Comparison of ENCODE assay signal across 19 cellular contexts in the genomic region with DNA sequence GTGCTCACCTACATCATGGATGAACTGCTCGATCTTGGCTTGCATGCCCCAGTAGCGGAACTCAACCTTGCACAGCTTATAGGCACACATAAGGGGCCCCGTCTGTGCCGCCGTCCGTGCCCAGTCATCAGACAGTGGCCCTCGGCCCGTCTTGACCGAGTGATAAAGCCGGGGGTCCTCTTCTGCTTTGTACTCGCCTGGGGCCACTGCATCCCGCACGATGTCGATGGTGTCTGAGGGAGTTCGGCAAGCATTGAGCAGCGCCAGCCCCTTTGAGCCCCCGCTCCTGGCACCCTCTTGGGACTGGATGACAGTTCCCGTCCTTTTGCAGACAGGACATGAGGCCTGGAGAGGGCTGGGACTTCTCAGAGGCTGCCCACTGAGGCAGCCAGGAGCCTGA. TPM values are rescaled to one million over a fixed set of nuclear protein-coding genes. Genes with fewer than 3 reads are reported as not detected.
DNase-seq lines count a peak whose midpoint lies in the region; ATAC-seq, FAIRE-seq and TF ChIP-seq lines count a peak whose summit lies in the region.
"Had no signal": no experiment of that assay in that cellular context is flagged by ENCODE, and none has a peak within 500 bp of the region (broad histone marks: within the 10 kb centered on the region; RNA-seq: fewer than 3 reads in every experiment).

No MANE protein-coding gene starts in this region.

- H3K27me3 ChIP-seq in GM12878 (replicated peaks in 1 of 2; ENCODE audit: control insufficient read depth in 2 of 2, insufficient read depth in 2 of 2, low read length in 1 of 2): no peaks in the 10 kb centered on the region
- peaks cover 5% of the 10 kb centered on the region for H3K27me3 ChIP-seq in neutrophil
- no peaks in the 10 kb centered on the region for H3K27me3 ChIP-seq in HAP-1 (ENCODE audit: low read depth)

- no peak overlapping the region for H2AFZ ChIP-seq in GM12878 (ENCODE audit: control insufficient read depth, low read depth, low read length)
- H2AFZ ChIP-seq: GM23338 had no signal

- no peak overlapping the region for H3K27ac ChIP-seq in GM12878 (ENCODE audit: control insufficient read depth, insufficient read depth)
- no peak overlapping the region for H3K27ac ChIP-seq in kidney (ENCODE audit: low read depth in 2 of 2, low read length in 2 of 2)
- peak overlapping the region; percentile 55 for H3K27ac ChIP-seq in neutrophil
- H3K27ac ChIP-seq: BLaER1 had no signal

- peaks cover 76% of the 10 kb centered on the region for H3K36me3 Mint-ChIP-seq in activated T-cell treated with anti-CD3 and anti-CD28 coated beads, Interleukin-2, amount 50 U/mL, for 24 hours (ENCODE audit: low read depth)
- H3K36me3 Mint-ChIP-seq in activated T-cell treated with anti-CD3 and anti-CD28 coated beads, Interleukin-2, amount 50 U/mL, for 72 hours (ENCODE audit: insufficient read depth in 2 of 2): peaks cover 13 to 14% of the 10 kb centered on the region in 2 donors

- intact Hi-C loops in GM12878 (cut with micrococcal nuclease; ENCODE audit: unreplicated experiment): no loop called here
- intact Hi-C loops in kidney (cut with DNase I): no loop called here

- 99% methylated on average over 18 of the region's 18 CpGs for WGBS in GM12878 (ENCODE audit: insufficient coverage, insufficient replicate concordance, low lambda C conversion rate, missing lambda C conversion rate)

- no peak overlapping the region for H3K4me3 ChIP-seq in GM12878
- no peak overlapping the region for H3K4me3 ChIP-seq in kidney (ENCODE audit: low read length in 2 of 2)
- H3K4me3 ChIP-seq in neutrophil (ENCODE audit: low read depth in 1 of 2, low read length in 1 of 2): no peak overlapping the region
- H3K4me3 ChIP-seq in HAP-1: no peak overlapping the region
- H3K4me3 ChIP-seq: BLaER1, GM23338 had no signal

- H3K36me3 ChIP-seq in GM12878 (ENCODE audit: control insufficient read depth in 2 of 2, insufficient read depth in 2 of 2, low read length in 1 of 2) (peaks cover 0 to 3% of the 10 kb centered on the region in 2 experiments; a peak in 2 of 4 replicates), kidney (ENCODE audit: control insufficient read depth in 1 of 2, insufficient read depth in 2 of 2, low read length in 2 of 2) (peaks cover 11 to 15% of the 10 kb centered on the region in 2 donors), neutrophil (peaks cover 62% of the 10 kb centered on the region), HAP-1 (replicated peaks) (peaks cover 25% of the 10 kb centered on the region)

- no peak for TF ChIP-seq POLR2A in GM12878 (IDR thresholded peaks at IDR 0.05; ENCODE audit: low read depth, low read length)

- H3K27me3 Mint-ChIP-seq in activated T-cell treated with anti-CD3 and anti-CD28 coated beads, Interleukin-2, amount 50 U/mL, for 24 hours: no peaks in the 10 kb centered on the region
- no peaks in the 10 kb centered on the region for H3K27me3 Mint-ChIP-seq in activated T-cell treated with anti-CD3 and anti-CD28 coated beads, Interleukin-2, amount 50 U/mL, for 72 hours (ENCODE audit: low read depth)

- H3K27ac Mint-ChIP-seq in activated T-cell treated with anti-CD3 and anti-CD28 coated beads, Interleukin-2, amount 50 U/mL, for 24 hours: peak overlapping the region; percentile 66
- no peak overlapping the region for H3K27ac Mint-ChIP-seq in activated T-cell treated with anti-CD3 and anti-CD28 coated beads, Interleukin-2, amount 50 U/mL, for 72 hours
- H3K27ac Mint-ChIP-seq: GM23338 had no signal

- BruUV-seq in GM12878 (replicated peaks; lab: Mats Ljungman, UMichigan): no TSS peak

- RAD21 ChIA-PET in GM12878 (lab: Charles Lee; ENCODE audit: unreplicated experiment): interaction anchor here (1.1 to 1.5 kb wide), 3 partner anchors 14 to 101 kb away, joined by 3 read pairs; no protein-coding TSS in a partner anchor

- ATAC-seq in activated T-cell treated with anti-CD3 and anti-CD28 coated beads, Interleukin-2, amount 50 U/mL, for 72 hours (replicated peaks in 1 of 2): no peak
- ATAC-seq in GM12878 (no peak), HG03460 (IDR thresholded peaks at IDR 0.05; ENCODE audit: unreplicated experiment) (no peak)
- ATAC-seq: GM23338 had no signal

- H3K4me3 Mint-ChIP-seq in activated T-cell treated with anti-CD3 and anti-CD28 coated beads, Interleukin-2, amount 50 U/mL, for 24 hours: no peak overlapping the region
- no peak overlapping the region for H3K4me3 Mint-ChIP-seq in activated T-cell treated with anti-CD3 and anti-CD28 coated beads, Interleukin-2, amount 50 U/mL, for 72 hours
- H3K4me3 Mint-ChIP-seq: GM23338 had no signal

- H4K20me1 ChIP-seq in GM12878 (ENCODE audit: control insufficient read depth, insufficient read depth): no peaks in the 10 kb centered on the region

- SMC1A ChIA-PET in GM12878 (lab: Charles Lee; ENCODE audit: uncharacterized antibody, unreplicated experiment): no interaction called here

- H3K4me1 Mint-ChIP-seq in activated T-cell treated with anti-CD3 and anti-CD28 coated beads, Interleukin-2, amount 50 U/mL, for 24 hours (ENCODE audit: low read depth): peaks cover 45% of the 10 kb centered on the region
- peaks cover 33% of the 10 kb centered on the region for H3K4me1 Mint-ChIP-seq in activated T-cell treated with anti-CD3 and anti-CD28 coated beads, Interleukin-2, amount 50 U/mL, for 72 hours (ENCODE audit: low read depth)

- DNase-seq in activated T-cell treated with anti-CD3 and anti-CD28 coated beads, Interleukin-2, amount 50 U/mL, for 24 hours: no peak
- no peak for DNase-seq in activated T-cell treated with anti-CD3 and anti-CD28 coated beads, Interleukin-2, amount 50 U/mL, for 72 hours
- no peak for DNase-seq in GM12878 (ENCODE audit: low read depth, low spot score)
- DNase-seq in kidney: peak; percentile 79
- DNase-seq in germinal center (ENCODE audit: low spot score): no peak
- DNase-seq in HAP-1 (ENCODE audit: low spot score in 2 of 2): no peak
- DNase-seq: 8988T had no signal

- H3K9ac ChIP-seq in GM12878 (ENCODE audit: control insufficient read depth, insufficient read depth, low read length) (no peak overlapping the region), kidney (ENCODE audit: low read length in 2 of 2) (no peak overlapping the region)
- H3K9ac ChIP-seq: BLaER1 had no signal

- H3K79me2 ChIP-seq in GM12878 (ENCODE audit: control insufficient read depth, insufficient read depth, low read length): peaks cover 22% of the 10 kb centered on the region

- no peak for TF ChIP-seq EP300 in GM12878 (IDR thresholded peaks at IDR 0.05; ENCODE audit: borderline replicate concordance in 1 of 2, control insufficient read depth in 1 of 2, low read depth in 2 of 2, low read length in 2 of 2)

- TF ChIP-seq CTCF in GM12878 (IDR thresholded peaks at IDR 0.05 in 2 of 3, conservative IDR thresholded peaks at IDR 0.05 in 1 of 3; ENCODE audit: control insufficient read depth in 2 of 3, extremely low read depth in 1 of 3, insufficient read depth in 1 of 3, low read depth in 3 of 3, low read length in 3 of 3) (no peak), kidney (IDR thresholded peaks at IDR 0.05; ENCODE audit: borderline replicate concordance, extremely low read depth, insufficient read depth) (no peak), neutrophil (IDR thresholded peaks at IDR 0.05) (no peak)

- no peak for TF ChIP-seq RAD21 in GM12878 (IDR thresholded peaks at IDR 0.05; ENCODE audit: insufficient read depth, low read depth, low read length)

- in situ Hi-C loops in GM12878 (cut with MboI): no loop called here
- in situ Hi-C loops in HAP-1 (cut with MboI; ENCODE audit: low sequenced_read_pairs): no loop called here

- POLR2A ChIA-PET in GM12878 (lab: Charles Lee): no interaction called here

- H3K4me1 ChIP-seq in GM12878 (ENCODE audit: control insufficient read depth, insufficient read depth, low read length): peaks cover 19% of the 10 kb centered on the region
- H3K4me1 ChIP-seq in kidney (ENCODE audit: control insufficient read depth in 1 of 2, insufficient read depth in 1 of 2, low read depth in 1 of 2, low read length in 2 of 2): peaks cover 18 to 20% of the 10 kb centered on the region in 2 donors
- H3K4me1 ChIP-seq in neutrophil (ENCODE audit: control insufficient read depth in 1 of 2, insufficient read depth in 1 of 2, low read depth in 1 of 2, low read length in 1 of 2): peaks cover 41 to 45% of the 10 kb centered on the region in 2 experiments
- peaks cover 21% of the 10 kb centered on the region for H3K4me1 ChIP-seq in HAP-1

- FAIRE-seq in GM12878 (lab: Jason Lieb, UNC): no peak
- no peak for FAIRE-seq in kidney (lab: Jason Lieb, UNC)
- FAIRE-seq: D721Med, G401.6, GM18507, H54 had no signal

- H3K9me3 ChIP-seq in GM12878 (replicated peaks; ENCODE audit: control insufficient read depth, insufficient read depth, low read length): no peaks in the 10 kb centered on the region
- H3K9me3 ChIP-seq in kidney (ENCODE audit: control insufficient read depth in 1 of 2, low read length in 2 of 2): no peaks in the 10 kb centered on the region
- H3K9me3 ChIP-seq in neutrophil: no peaks in the 10 kb centered on the region
- H3K9me3 ChIP-seq in HAP-1: no peaks in the 10 kb centered on the region
- H3K9me3 ChIP-seq: BLaER1, Caco-2 had no signal

- CTCF ChIA-PET in GM12878 (lab: Yijun Ruan, JAX): no interaction called here

- H3K4me2 ChIP-seq in GM12878 (ENCODE audit: control insufficient read depth, insufficient read depth): no peak overlapping the region
- H3K4me2 ChIP-seq: GM23338 had no signal

- H3K9me3 Mint-ChIP-seq in activated T-cell treated with anti-CD3 and anti-CD28 coated beads, Interleukin-2, amount 50 U/mL, for 24 hours: no peaks in the 10 kb centered on the region
- peaks cover 0 to 2% of the 10 kb centered on the region in 2 donors for H3K9me3 Mint-ChIP-seq in activated T-cell treated with anti-CD3 and anti-CD28 coated beads, Interleukin-2, amount 50 U/mL, for 72 hours
- H3K9me3 Mint-ChIP-seq: GM23338 had no signal

RNA-seq across cellular contexts. Expression of a gene that starts 3.3 kb away (rescaled TPM):
- 100 to 1,000 TPM in 1 of 2 donors, 10 to 100 TPM in 1; 94.3 to 118 TPM for total RNA-seq in activated T-cell treated with anti-CD3 and anti-CD28 coated beads, Interleukin-2, amount 50 U/mL, for 72 hours
- 57.2 and 68.9 TPM in 2 replicates for total RNA-seq in GM12878 (2013; cell fraction: nucleolus; rRNA removed)
- total RNA-seq in GM12878 (2014; rRNA removed): 28.3 and 47.4 TPM in 2 replicates
- 10.5 and 13.7 TPM in 2 replicates for total RNA-seq in GM12878 (2014; rRNA removed; fragmentation: Illumina TruSeq; extraction: Trizol)
- total RNA-seq in GM12878 (2021): 56.8 and 60.9 TPM in 2 replicates
- polyA plus RNA-seq in GM12878 (2011; ENCODE audit: low read depth): 17.4 TPM
- polyA plus RNA-seq in GM12878 (2011; rRNA removed): 13.7 and 16.9 TPM in 2 replicates
- polyA plus RNA-seq in GM12878 (2011; cell fraction: cytosol; rRNA removed): 18.3 and 31.5 TPM in 2 replicates
- 105 and 147 TPM in 2 replicates for polyA plus RNA-seq in GM12878 (2011; cell fraction: nucleus; rRNA removed)
- polyA plus RNA-seq in GM12878 (2012): 26.5 and 30.4 TPM in 2 replicates
- 5.8 and 16.1 TPM in 2 replicates for polyA plus RNA-seq in GM12878 (2014; fragmentation: Illumina TruSeq; extraction: Trizol)
- under 1 TPM; 0.11 to 0.49 TPM for polyA plus RNA-seq in GM12878 (2014; fragmentation: Nextera tagmentation; extraction: Ambion mirVana)
- polyA plus RNA-seq in GM12878 (2014; rRNA removed): 43.7 and 46.0 TPM in 2 replicates
- polyA plus RNA-seq in GM12878 (2016; fragmentation: Nextera tagmentation; extraction: Ambion mirVana): 10 to 100 TPM; 15.6 to 19.5 TPM
- 11.9 and 25.0 TPM in 2 replicates for polyA minus RNA-seq in GM12878 (2011; rRNA and poly(A)+ RNA removed)
- 11.5 and 19.1 TPM in 2 replicates for polyA minus RNA-seq in GM12878 (2011; cell fraction: cytosol; rRNA and poly(A)+ RNA removed)
- polyA minus RNA-seq in GM12878 (2011; cell fraction: nucleus; rRNA and poly(A)+ RNA removed): 14.1 and 28.2 TPM in 2 replicates
- 74.7 TPM for total RNA-seq in kidney
- polyA plus RNA-seq in kidney (ENCODE audit: insufficient read depth, low read depth, low replicate concordance): 19.3 TPM

RNA-seq across cellular contexts. Expression of a gene that starts 6.1 kb away (rescaled TPM):
- 100 to 1,000 TPM; 103 to 137 TPM for total RNA-seq in activated T-cell treated with anti-CD3 and anti-CD28 coated beads, Interleukin-2, amount 50 U/mL, for 72 hours
- 7.6 and 8.2 TPM in 2 replicates for total RNA-seq in GM12878 (2013; cell fraction: nucleolus; rRNA removed)
- total RNA-seq in GM12878 (2014; rRNA removed) (36.2 and 45.5 TPM in 2 replicates), GM12878 (2014; rRNA removed; fragmentation: Illumina TruSeq; extraction: Trizol) (17.2 and 19.2 TPM in 2 replicates), GM12878 (2021) (58.8 and 60.7 TPM in 2 replicates), kidney (98.4 TPM)
- polyA plus RNA-seq in GM12878 (2011; ENCODE audit: low read depth): 22.0 TPM
- polyA plus RNA-seq in GM12878 (2011; rRNA removed) (6.7 and 15.9 TPM in 2 replicates), GM12878 (2014; fragmentation: Illumina TruSeq; extraction: Trizol) (5.8 and 36.3 TPM in 2 replicates), GM12878 (2014; fragmentation: Nextera tagmentation; extraction: Ambion mirVana) (10 to 100 TPM in 1 of 2 experiments, 1 to 10 TPM in 1; 8.0 to 18.0 TPM), GM12878 (2014; rRNA removed) (51.4 and 55.4 TPM in 2 replicates), GM12878 (2016; fragmentation: Nextera tagmentation; extraction: Ambion mirVana) (100 to 1,000 TPM; 150 to 177 TPM), kidney (ENCODE audit: insufficient read depth, low read depth, low replicate concordance) (188 TPM)
- polyA plus RNA-seq in GM12878 (2011; cell fraction: cytosol; rRNA removed): 61.6 and 74.5 TPM in 2 replicates
- 39.1 and 49.9 TPM in 2 replicates for polyA plus RNA-seq in GM12878 (2011; cell fraction: nucleus; rRNA removed)
- polyA plus RNA-seq in GM12878 (2012): 48.2 and 49.0 TPM in 2 replicates
- polyA minus RNA-seq in GM12878 (2011; rRNA and poly(A)+ RNA removed): 11.6 and 24.7 TPM in 2 replicates
- polyA minus RNA-seq in GM12878 (2011; cell fraction: cytosol; rRNA and poly(A)+ RNA removed): 19.1 and 23.9 TPM in 2 replicates
- polyA minus RNA-seq in GM12878 (2011; cell fraction: nucleus; rRNA and poly(A)+ RNA removed): 20.6 and 28.2 TPM in 2 replicates

RNA-seq across cellular contexts. Expression of a gene that starts 19.0 kb away (rescaled TPM):
- total RNA-seq in activated T-cell treated with anti-CD3 and anti-CD28 coated beads, Interleukin-2, amount 50 U/mL, for 72 hours: 100 to 1,000 TPM; 172 to 184 TPM
- 36.0 and 38.7 TPM in 2 replicates for total RNA-seq in GM12878 (2013; cell fraction: nucleolus; rRNA removed)
- 135 and 139 TPM in 2 replicates for total RNA-seq in GM12878 (2014; rRNA removed)
- 67.2 and 67.6 TPM in 2 replicates for total RNA-seq in GM12878 (2014; rRNA removed; fragmentation: Illumina TruSeq; extraction: Trizol)
- 128 and 129 TPM in 2 replicates for total RNA-seq in GM12878 (2021)
- 103 TPM for polyA plus RNA-seq in GM12878 (2011; ENCODE audit: low read depth)
- polyA plus RNA-seq in GM12878 (2011; rRNA removed): 77.2 and 144 TPM in 2 replicates
- polyA plus RNA-seq in GM12878 (2011; cell fraction: cytosol; rRNA removed): 217 and 298 TPM in 2 replicates
- polyA plus RNA-seq in GM12878 (2011; cell fraction: nucleus; rRNA removed): 166 and 189 TPM in 2 replicates
- 118 and 132 TPM in 2 replicates for polyA plus RNA-seq in GM12878 (2012)
- 20.7 and 47.5 TPM in 2 replicates for polyA plus RNA-seq in GM12878 (2014; fragmentation: Illumina TruSeq; extraction: Trizol)
- 10 to 100 TPM; 12.6 to 29.7 TPM for polyA plus RNA-seq in GM12878 (2014; fragmentation: Nextera tagmentation; extraction: Ambion mirVana)
- 164 and 168 TPM in 2 replicates for polyA plus RNA-seq in GM12878 (2014; rRNA removed)
- 100 to 1,000 TPM; 103 to 105 TPM for polyA plus RNA-seq in GM12878 (2016; fragmentation: Nextera tagmentation; extraction: Ambion mirVana)
- polyA minus RNA-seq in GM12878 (2011; rRNA and poly(A)+ RNA removed): 109 and 173 TPM in 2 replicates
- 53.0 and 57.6 TPM in 2 replicates for polyA minus RNA-seq in GM12878 (2011; cell fraction: cytosol; rRNA and poly(A)+ RNA removed)
- 30.3 and 38.4 TPM in 2 replicates for polyA minus RNA-seq in GM12878 (2011; cell fraction: nucleus; rRNA and poly(A)+ RNA removed)
- 61.5 TPM for total RNA-seq in kidney
- polyA plus RNA-seq in kidney (ENCODE audit: insufficient read depth, low read depth, low replicate concordance): 135 TPM

RNA-seq across cellular contexts. Expression of a gene that starts 21.4 kb away (rescaled TPM):
- total RNA-seq in activated T-cell treated with anti-CD3 and anti-CD28 coated beads, Interleukin-2, amount 50 U/mL, for 72 hours: not detected
- total RNA-seq in GM12878 (2013; cell fraction: nucleolus; rRNA removed): not detected in 2 replicates
- total RNA-seq in GM12878 (2014; rRNA removed): not detected in 2 replicates
- total RNA-seq in GM12878 (2014; rRNA removed; fragmentation: Illumina TruSeq; extraction: Trizol): not detected in 2 replicates
- total RNA-seq in GM12878 (2021): not detected in 2 replicates
- polyA plus RNA-seq in GM12878 (2011; ENCODE audit: low read depth): not detected
- polyA plus RNA-seq in GM12878 (2011; rRNA removed): not detected in 2 replicates
- not detected in 2 replicates for polyA plus RNA-seq in GM12878 (2011; cell fraction: cytosol; rRNA removed)
- polyA plus RNA-seq in GM12878 (2011; cell fraction: nucleus; rRNA removed): not detected in 2 replicates
- not detected in 2 replicates for polyA plus RNA-seq in GM12878 (2012)
- polyA plus RNA-seq in GM12878 (2014; fragmentation: Illumina TruSeq; extraction: Trizol): not detected in 2 replicates
- not detected for polyA plus RNA-seq in GM12878 (2014; fragmentation: Nextera tagmentation; extraction: Ambion mirVana)
- polyA plus RNA-seq in GM12878 (2014; rRNA removed): not detected in 2 replicates
- not detected for polyA plus RNA-seq in GM12878 (2016; fragmentation: Nextera tagmentation; extraction: Ambion mirVana)
- polyA minus RNA-seq in GM12878 (2011; rRNA and poly(A)+ RNA removed): not detected in 2 replicates
- polyA minus RNA-seq in GM12878 (2011; cell fraction: cytosol; rRNA and poly(A)+ RNA removed): not detected in 2 replicates
- polyA minus RNA-seq in GM12878 (2011; cell fraction: nucleus; rRNA and poly(A)+ RNA removed): not detected in 2 replicates
- not detected for total RNA-seq in kidney
- not detected for polyA plus RNA-seq in kidney (ENCODE audit: insufficient read depth, low read depth, low replicate concordance)
- total RNA-seq: A673, Caco-2, GM23338, HT-29 had no signal
- polyA plus RNA-seq: AG04450, GM23338 had no signal

RNA-seq across cellular contexts. Expression of a gene that starts 32.8 kb away (rescaled TPM):
- total RNA-seq in activated T-cell treated with anti-CD3 and anti-CD28 coated beads, Interleukin-2, amount 50 U/mL, for 72 hours: 10 to 100 TPM; 53.2 to 59.7 TPM
- 35.2 and 57.3 TPM in 2 replicates for total RNA-seq in GM12878 (2013; cell fraction: nucleolus; rRNA removed)
- total RNA-seq in GM12878 (2014; rRNA removed): 20.0 and 30.5 TPM in 2 replicates
- 10.6 and 12.0 TPM in 2 replicates for total RNA-seq in GM12878 (2014; rRNA removed; fragmentation: Illumina TruSeq; extraction: Trizol)
- total RNA-seq in GM12878 (2021): 42.5 and 45.0 TPM in 2 replicates
- polyA plus RNA-seq in GM12878 (2011; ENCODE audit: low read depth): 7.9 TPM
- 10.8 and 25.0 TPM in 2 replicates for polyA plus RNA-seq in GM12878 (2011; rRNA removed)
- 93.1 and 93.6 TPM in 2 replicates for polyA plus RNA-seq in GM12878 (2011; cell fraction: cytosol; rRNA removed)
- polyA plus RNA-seq in GM12878 (2011; cell fraction: nucleus; rRNA removed): 59.5 and 70.8 TPM in 2 replicates
- polyA plus RNA-seq in GM12878 (2012): 43.8 and 59.2 TPM in 2 replicates
- 2.0 and 11.2 TPM in 2 replicates for polyA plus RNA-seq in GM12878 (2014; fragmentation: Illumina TruSeq; extraction: Trizol)
- 1 to 10 TPM; 1.6 to 7.0 TPM for polyA plus RNA-seq in GM12878 (2014; fragmentation: Nextera tagmentation; extraction: Ambion mirVana)
- 90.7 and 93.8 TPM in 2 replicates for polyA plus RNA-seq in GM12878 (2014; rRNA removed)
- 10 to 100 TPM; 58.9 to 64.3 TPM for polyA plus RNA-seq in GM12878 (2016; fragmentation: Nextera tagmentation; extraction: Ambion mirVana)
- 3.1 and 14.1 TPM in 2 replicates for polyA minus RNA-seq in GM12878 (2011; rRNA and poly(A)+ RNA removed)
- polyA minus RNA-seq in GM12878 (2011; cell fraction: cytosol; rRNA and poly(A)+ RNA removed): 11.1 and 11.8 TPM in 2 replicates
- polyA minus RNA-seq in GM12878 (2011; cell fraction: nucleus; rRNA and poly(A)+ RNA removed): 8.7 and 14.6 TPM in 2 replicates
- total RNA-seq in kidney: 65.5 TPM
- 127 TPM for polyA plus RNA-seq in kidney (ENCODE audit: insufficient read depth, low read depth, low replicate concordance)
